Comparison of ENCODE assay signal across 1 cellular context in genomic region chr13:33206425-33206824, GRCh38.
TF ChIP-seq lines count a peak whose summit lies in the region.

No MANE protein-coding gene starts in this region.

TF ChIP-seq in endothelial cell of umbilical vein, 7 proteins besides CTCF, POLR2A, EP300 and RAD21:
- TF ChIP-seq FOS (IDR thresholded peaks at IDR 0.05; ENCODE audit: borderline replicate concordance, insufficient read depth, low read length) (no peak), JUN (IDR thresholded peaks at IDR 0.05; ENCODE audit: borderline replicate concordance, insufficient read depth, insufficient read length, low read depth) (no peak), MYC (IDR thresholded peaks at IDR 0.05; ENCODE audit: low read depth, low read length) (no peak), GATA2 (IDR thresholded peaks at IDR 0.05; ENCODE audit: insufficient read depth, insufficient read length, low read depth, low read length) (no peak), MAX (IDR thresholded peaks at IDR 0.05; ENCODE audit: insufficient read depth, insufficient read length) (no peak), EZH2 (IDR thresholded peaks at IDR 0.05; ENCODE audit: borderline replicate concordance, low read depth, low read length, severe bottlenecking) (no peak), POLR2AphosphoS5 (IDR thresholded peaks at IDR 0.05; ENCODE audit: insufficient read depth, low read depth, low read length) (no peak)
